Comparison of ENCODE assay signal across 17 cellular contexts in genomic region chr20:32777177-32777956, GRCh38. TPM values are rescaled to one million over a fixed set of nuclear protein-coding genes. Genes with fewer than 3 reads are reported as not detected.
DNase-seq lines count a peak whose midpoint lies in the region; ATAC-seq, FAIRE-seq and TF ChIP-seq lines count a peak whose summit lies in the region.
"Had no signal": no experiment of that assay in that cellular context is flagged by ENCODE, and none has a peak within 500 bp of the region (broad histone marks: within the 10 kb centered on the region; RNA-seq: fewer than 3 reads in every experiment).

No MANE protein-coding gene starts in this region.

- 22 to 24% methylated on average over 8 of the region's 8 CpGs for WGBS in pancreas, 2 donors

- H3K4me2 ChIP-seq in DND-41 (ENCODE audit: insufficient read depth, low read length): peak overlapping the region; percentile 38
- peak overlapping the region; percentile 18; the same call in 1 of the 2 replicates for H3K4me2 ChIP-seq in PC-3 (ENCODE audit: low read length)

- intact Hi-C loops in PC-3 (cut with micrococcal nuclease) (no loop called here), pancreas (cut with DNase I) (loop anchor here in 1 of 3 donors (5.0 kb wide), 1 partner anchor 100 kb away; no protein-coding TSS in a partner anchor)
- intact Hi-C loops in CD4-positive, alpha-beta memory T cell (cut with micrococcal nuclease): loop anchor here (5.0 kb wide), 1 partner anchor 35 kb away; the partner anchor contains the start of gene COMMD7

- H3F3A ChIP-seq in PC-3 (ENCODE audit: low read length, unreplicated experiment): no peaks in the 10 kb centered on the region

- no peaks in the 10 kb centered on the region for H3K27me3 Mint-ChIP-seq in CD4-positive, alpha-beta memory T cell
- H3K27me3 Mint-ChIP-seq: activated naive CD4-positive, alpha-beta T cell treated with anti-CD3 and anti-CD28 coated beads, Interleukin-2, amount 10 ng/mL, durations not matched to agents 7 days and 5 days had no signal

- no peaks in the 10 kb centered on the region for H3K36me3 Mint-ChIP-seq in CD4-positive, alpha-beta memory T cell
- H3K36me3 Mint-ChIP-seq: activated naive CD4-positive, alpha-beta T cell treated with anti-CD3 and anti-CD28 coated beads, Interleukin-2, amount 10 ng/mL, durations not matched to agents 7 days and 5 days; CD14-positive monocyte had no signal

- peak overlapping the region; percentile 74 for H3K27ac ChIP-seq in DND-41 (ENCODE audit: low read length)
- no peak overlapping the region for H3K27ac ChIP-seq in PC-3 (ENCODE audit: low read length)
- no peak overlapping the region for H3K27ac ChIP-seq in iPS-20b (ENCODE audit: low read length)
- peak overlapping the region; percentile 91 to 98 (median 94) for H3K27ac ChIP-seq in pancreas
- H3K27ac ChIP-seq in CD4-positive, alpha-beta memory T cell (ENCODE audit: low read depth, low read length): no peak overlapping the region
- H3K27ac ChIP-seq: Peyer's patch had no signal

- H3K79me2 ChIP-seq in DND-41 (ENCODE audit: insufficient read depth, low read length) (peaks cover 35% of the 10 kb centered on the region), PC-3 (ENCODE audit: low read length) (0 out of 2 replicates have a peak, but pooled peaks cover 2% of the 10 kb centered on the region)

- H3K9ac ChIP-seq in DND-41 (ENCODE audit: low read depth, low read length) (peak overlapping the region; percentile 29), PC-3 (ENCODE audit: low read length) (no peak overlapping the region), iPS-20b (ENCODE audit: low read depth, low read length) (peak overlapping the region; percentile 13; the same call in 1 of the 2 replicates)

- no peak for FAIRE-seq in pancreas (lab: Jason Lieb, UNC)
- FAIRE-seq: endometrium, frontal cortex had no signal

- CTCF ChIA-PET in PC-3 (lab: Charles Lee): interaction anchor here (0.6 to 3.7 kb wide), 11 partner anchors 12 to 119 kb away, joined by 3 to 83 read pairs (median 5); partner anchors contain the start of genes C20orf203 and COMMD7
- CTCF ChIA-PET in CD4-positive, alpha-beta memory T cell (lab: Charles Lee; ENCODE audit: partially characterized antibody): interaction anchor here (0.7 to 9.0 kb wide), 33 partner anchors 10 to 954 kb away, joined by 3 to 422 read pairs (median 5); partner anchors contain the start of genes C20orf203, COMMD7 and DNMT3B

- H3K27me3 ChIP-seq in DND-41 (ENCODE audit: insufficient read depth, low read length, poor library complexity) (no peaks in the 10 kb centered on the region), PC-3 (ENCODE audit: low read length) (no peaks in the 10 kb centered on the region), iPS-20b (ENCODE audit: insufficient read depth, low read length) (no peaks in the 10 kb centered on the region), pancreas (no peaks in the 10 kb centered on the region)
- H3K27me3 ChIP-seq in CD4-positive, alpha-beta memory T cell (ENCODE audit: insufficient read depth, low read length): no peaks in the 10 kb centered on the region
- H3K27me3 ChIP-seq: Peyer's patch had no signal

- BruUV-seq in PC-3 (replicated peaks; lab: Mats Ljungman, UMichigan): no TSS peak

- POLR2A ChIA-PET in PC-3 (lab: Charles Lee; ENCODE audit: unreplicated experiment): interaction anchor here (0.5 to 0.6 kb wide), 2 partner anchors 95 to 279 kb away, joined by 3 to 24 read pairs; no protein-coding TSS in a partner anchor
- POLR2A ChIA-PET in CD4-positive, alpha-beta memory T cell (lab: Charles Lee; ENCODE audit: partially characterized antibody): interaction anchor here (0.5 to 1.1 kb wide), 2 partner anchors 39 to 98 kb away, joined by 3 to 4 read pairs; no protein-coding TSS in a partner anchor

- peaks cover 12% of the 10 kb centered on the region for H3K36me3 ChIP-seq in DND-41 (ENCODE audit: insufficient read depth, low read length)
- peaks cover 5% of the 10 kb centered on the region; the same call in 1 of the 2 replicates for H3K36me3 ChIP-seq in PC-3 (ENCODE audit: low read depth, low read length)
- peaks cover 98% of the 10 kb centered on the region for H3K36me3 ChIP-seq in iPS-20b (ENCODE audit: insufficient read depth, low read depth, low read length)
- no peaks in the 10 kb centered on the region for H3K36me3 ChIP-seq in pancreas
- no peaks in the 10 kb centered on the region for H3K36me3 ChIP-seq in CD4-positive, alpha-beta memory T cell (ENCODE audit: insufficient read depth, low read length)
- H3K36me3 ChIP-seq: Peyer's patch had no signal

- TF ChIP-seq CTCF in DND-41 (IDR thresholded peaks at IDR 0.05; ENCODE audit: borderline replicate concordance, extremely low read depth, low read length, poor library complexity, severe bottlenecking) (no peak), PC-3 (conservative IDR thresholded peaks at IDR 0.05; ENCODE audit: low read depth, low read length) (no peak), pancreas (IDR thresholded peaks at IDR 0.05) (no peak)

- H3K4me1 ChIP-seq in DND-41 (ENCODE audit: insufficient read depth, low read length) (peaks cover 39% of the 10 kb centered on the region), PC-3 (ENCODE audit: insufficient read depth, low read length) (peaks cover 14% of the 10 kb centered on the region), iPS-20b (ENCODE audit: insufficient read depth, low read length) (peaks cover 41% of the 10 kb centered on the region), pancreas (peaks cover 13 to 28% (median 25%) of the 10 kb centered on the region in 3 donors)
- H3K4me1 ChIP-seq in CD4-positive, alpha-beta memory T cell (ENCODE audit: insufficient read depth, low read length): no peaks in the 10 kb centered on the region
- H3K4me1 ChIP-seq: Peyer's patch had no signal

- H3K9me3 ChIP-seq in DND-41 (ENCODE audit: insufficient read depth, low read length, severe bottlenecking) (no peaks in the 10 kb centered on the region), PC-3 (ENCODE audit: low read length) (no peaks in the 10 kb centered on the region), iPS-20b (ENCODE audit: insufficient read depth, low read depth, low read length) (no peaks in the 10 kb centered on the region), pancreas (no peaks in the 10 kb centered on the region)
- H3K9me3 ChIP-seq in CD4-positive, alpha-beta memory T cell (ENCODE audit: control insufficient read depth in 1 of 2, low read length in 2 of 2): no peaks in the 10 kb centered on the region
- H3K9me3 ChIP-seq: Peyer's patch had no signal

- no peaks in the 10 kb centered on the region for H3K9me2 ChIP-seq in PC-3 (replicated peaks; ENCODE audit: low read length)

- no peak overlapping the region for H2AFZ ChIP-seq in DND-41 (ENCODE audit: low read depth, low read length)
- H2AFZ ChIP-seq in PC-3 (ENCODE audit: low read length): no peak overlapping the region

- H3K27ac Mint-ChIP-seq in CD4-positive, alpha-beta memory T cell: no peak overlapping the region
- H3K27ac Mint-ChIP-seq: activated naive CD4-positive, alpha-beta T cell treated with anti-CD3 and anti-CD28 coated beads, Interleukin-2, amount 10 ng/mL, durations not matched to agents 7 days and 5 days; CD14-positive monocyte had no signal

- no peak overlapping the region; a peak in 1 of 4 replicates for H3K4me3 ChIP-seq in DND-41 (ENCODE audit: low read depth in 1 of 2, low read length in 2 of 2)
- H3K4me3 ChIP-seq in PC-3 (ENCODE audit: low read length): no peak overlapping the region
- no peak overlapping the region for H3K4me3 ChIP-seq in iPS-20b (ENCODE audit: low read length)
- peak overlapping the region in 1 of 4 donors; percentile 11 for H3K4me3 ChIP-seq in pancreas
- no peak overlapping the region for H3K4me3 ChIP-seq in CD4-positive, alpha-beta memory T cell (ENCODE audit: low read length in 2 of 2)
- H3K4me3 ChIP-seq: Peyer's patch had no signal

- 0 out of 2 replicates have a peak, but pooled peaks cover 3% of the 10 kb centered on the region for H4K20me1 ChIP-seq in DND-41 (ENCODE audit: insufficient read depth, low read length)
- no peaks in the 10 kb centered on the region for H4K20me1 ChIP-seq in PC-3 (ENCODE audit: low read length)

- no peaks in the 10 kb centered on the region for H3K9me3 Mint-ChIP-seq in CD4-positive, alpha-beta memory T cell
- H3K9me3 Mint-ChIP-seq: activated naive CD4-positive, alpha-beta T cell treated with anti-CD3 and anti-CD28 coated beads, Interleukin-2, amount 10 ng/mL, durations not matched to agents 7 days and 5 days; CD14-positive monocyte had no signal

- ATAC-seq in DND-41 (ENCODE audit: insufficient read depth, low read depth) (no peak), PC-3 (no peak), pancreas (peak; percentile 92 to 95 (median 94)), HG03135 (IDR thresholded peaks at IDR 0.05; ENCODE audit: unreplicated experiment) (no peak)

- DNase-seq in DND-41: no peak
- no peak for DNase-seq in PC-3
- peak; percentile 79 to 94 (median 90) for DNase-seq in pancreas
- no peak for DNase-seq in activated CD8-positive, alpha-beta memory T cell treated with anti-CD3 and anti-CD28 coated beads, Interleukin-2, amount 50 U/mL, for 4 hours
- DNase-seq in CD4-positive, alpha-beta memory T cell: no peak
- no peak for DNase-seq in KG1 (lab: John Stamatoyannopoulos, UW)
- DNase-seq: activated naive CD4-positive, alpha-beta T cell treated with anti-CD3 and anti-CD28 coated beads, Interleukin-2, amount 10 ng/mL, durations not matched to agents 7 days and 5 days; NCI-H1930; NCI-H524; Peyer's patch; stimulated activated CD4-positive, alpha-beta T cell treated with anti-CD3 and anti-CD28 coated beads, Interleukin-12 subunit alpha, Interleukin-12 subunit beta, amount 100 ng/mL, for 4 hours; T-helper 1 cell had no signal

- no peak overlapping the region for H3K4me3 Mint-ChIP-seq in CD4-positive, alpha-beta memory T cell
- H3K4me3 Mint-ChIP-seq: activated naive CD4-positive, alpha-beta T cell treated with anti-CD3 and anti-CD28 coated beads, Interleukin-2, amount 10 ng/mL, durations not matched to agents 7 days and 5 days; CD14-positive monocyte had no signal

- H3K4me1 Mint-ChIP-seq in CD4-positive, alpha-beta memory T cell: peaks cover 0 to 9% (median 4%) of the 10 kb centered on the region in 4 donors

RNA-seq across cellular contexts. Expression of gene DNMT3B, which starts 15.2 kb away (rescaled TPM):
- total RNA-seq in PC-3 (2014; rRNA removed) (7.3 and 9.3 TPM in 2 replicates), pancreas (1 to 10 TPM; 2.0 to 5.1 (median 3.8) TPM)
- 1 to 10 TPM; 2.4 to 3.4 TPM for polyA plus RNA-seq in pancreas
- total RNA-seq in CD4-positive, alpha-beta memory T cell: under 1 TPM; 0.38 to 0.47 TPM
- polyA plus RNA-seq in CD4-positive, alpha-beta memory T cell: under 1 TPM in 1 of 2 donors, not detected in 1; 0.16 TPM

RNA-seq across cellular contexts. Expression of gene COMMD7, which starts 34.1 kb away (rescaled TPM):
- total RNA-seq in PC-3 (2014; rRNA removed) (32.5 and 33.5 TPM in 2 replicates), pancreas (10 to 100 TPM; 12.9 to 25.7 (median 15.9) TPM)
- polyA plus RNA-seq in pancreas: 10 to 100 TPM; 26.8 to 29.1 TPM
- total RNA-seq in CD4-positive, alpha-beta memory T cell: 10 to 100 TPM; 29.6 to 29.7 TPM
- 100 to 1,000 TPM; 105 to 154 TPM for polyA plus RNA-seq in CD4-positive, alpha-beta memory T cell

RNA-seq across cellular contexts. Expression of gene MAPRE1, which starts 42.4 kb away (rescaled TPM):
- total RNA-seq in PC-3 (2014; rRNA removed) (81.4 and 91.3 TPM in 2 replicates), pancreas (10 to 100 TPM; 20.6 to 46.7 (median 32.6) TPM)
- 10 to 100 TPM; 12.4 to 32.0 TPM for polyA plus RNA-seq in pancreas
- 10 to 100 TPM; 78.1 to 78.6 TPM for total RNA-seq in CD4-positive, alpha-beta memory T cell
- 100 to 1,000 TPM in 1 of 2 donors, 10 to 100 TPM in 1; 95.9 to 140 TPM for polyA plus RNA-seq in CD4-positive, alpha-beta memory T cell

Comparison
In these comparisons a context has a peak if more than half of its experiments do, and no peak if none do; other contexts are left out.
1. ATAC-seq: peak in pancreas (4 of 4); none in DND-41 (single experiment), PC-3 (single experiment) and HG03135 (single experiment).
2. DNase-seq: peak in pancreas (6 of 6); none in DND-41 (single experiment), PC-3 (single experiment), activated CD8-positive, alpha-beta memory T cell treated with anti-CD3 and anti-CD28 coated beads, Interleukin-2, amount 50 U/mL, for 4 hours (single experiment), CD4-positive, alpha-beta memory T cell (0 of 5) and KG1 (single experiment).
3. H3K27ac ChIP-seq: peak in DND-41 (single experiment) and pancreas (4 of 4); none in PC-3 (single experiment), iPS-20b (single experiment) and CD4-positive, alpha-beta memory T cell (single experiment).